1 cellular context compared by ENCODE assay signal in genomic region chr2:26064846-26065245, GRCh38.
TF ChIP-seq lines count a peak whose summit lies in the region.

No MANE protein-coding gene starts in this region.

TF ChIP-seq in HepG2, 621 proteins besides CTCF, POLR2A, EP300 and RAD21:
- no peak for TF ChIP-seq ZNF557 (CRISPR knock-in tag; IDR thresholded peaks at IDR 0.05)
- peak; percentile 52; the same call in 1 of the 2 replicates for TF ChIP-seq KDM1A (CRISPR knock-in tag; IDR thresholded peaks at IDR 0.05)
- peak; percentile 70 for TF ChIP-seq ZFP91 (CRISPR knock-in tag; IDR thresholded peaks at IDR 0.05; ENCODE audit: borderline replicate concordance)
- peak; percentile 95 for TF ChIP-seq ZBTB33 (CRISPR knock-in tag; IDR thresholded peaks at IDR 0.05)
- TF ChIP-seq ZMYM3 (CRISPR knock-in tag; IDR thresholded peaks at IDR 0.05): peak; percentile 80; the same call in 1 of the 2 replicates
- peak; percentile 94 for TF ChIP-seq ZNF3 (CRISPR knock-in tag; IDR thresholded peaks at IDR 0.05)
- TF ChIP-seq ZNF768 (CRISPR knock-in tag; IDR thresholded peaks at IDR 0.05): peak; percentile 43; the same call in 1 of the 2 replicates
- TF ChIP-seq, protein P1, sequence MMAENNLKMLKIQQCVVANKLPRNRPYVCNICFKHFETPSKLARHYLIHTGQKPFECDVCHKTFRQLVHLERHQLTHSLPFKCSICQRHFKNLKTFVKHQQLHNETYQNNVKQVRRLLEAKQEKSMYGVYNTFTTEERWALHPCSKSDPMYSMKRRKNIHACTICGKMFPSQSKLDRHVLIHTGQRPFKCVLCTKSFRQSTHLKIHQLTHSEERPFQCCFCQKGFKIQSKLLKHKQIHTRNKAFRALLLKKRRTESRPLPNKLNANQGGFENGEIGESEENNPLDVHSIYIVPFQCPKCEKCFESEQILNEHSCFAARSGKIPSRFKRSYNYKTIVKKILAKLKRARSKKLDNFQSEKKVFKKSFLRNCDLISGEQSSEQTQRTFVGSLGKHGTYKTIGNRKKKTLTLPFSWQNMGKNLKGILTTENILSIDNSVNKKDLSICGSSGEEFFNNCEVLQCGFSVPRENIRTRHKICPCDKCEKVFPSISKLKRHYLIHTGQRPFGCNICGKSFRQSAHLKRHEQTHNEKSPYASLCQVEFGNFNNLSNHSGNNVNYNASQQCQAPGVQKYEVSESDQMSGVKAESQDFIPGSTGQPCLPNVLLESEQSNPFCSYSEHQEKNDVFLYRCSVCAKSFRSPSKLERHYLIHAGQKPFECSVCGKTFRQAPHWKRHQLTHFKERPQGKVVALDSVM (CRISPR knock-in tag; IDR thresholded peaks at IDR 0.05): peak; percentile 98
- no peak for TF ChIP-seq SALL1 (CRISPR knock-in tag; IDR thresholded peaks at IDR 0.05)
- no peak for TF ChIP-seq ZNF180 (CRISPR knock-in tag; IDR thresholded peaks at IDR 0.05; ENCODE audit: borderline replicate concordance, low read depth)
TF ChIP-seq in HepG2: peak in this region for 7.
